8 cellular contexts compared by ENCODE assay signal in genomic region chr17:1764274-1764673, GRCh38. TPM values are rescaled to one million over a fixed set of nuclear protein-coding genes. Genes with fewer than 3 reads are reported as not detected.
DNase-seq lines count a peak whose midpoint lies in the region; ATAC-seq, FAIRE-seq and TF ChIP-seq lines count a peak whose summit lies in the region.

No MANE protein-coding gene starts in this region.

- H3K27me3 Mint-ChIP-seq in T-helper 2 cell treated with Interferon-gamma antibody and Interleukin-4, amounts not matched to agents 5 μg/mL and 100 μg/mL, for 36 hours (ENCODE audit: low read depth), result no peaks in the 10 kb centered on the region

- peaks cover 3% of the 10 kb centered on the region for H3K9me3 Mint-ChIP-seq in T-helper 2 cell treated with Interferon-gamma antibody and Interleukin-4, amounts not matched to agents 5 μg/mL and 100 μg/mL, for 36 hours

- H3K27me3 ChIP-seq in body of pancreas, result no peaks in the 10 kb centered on the region

- H3K4me3 ChIP-seq in body of pancreas (no peak overlapping the region), lower leg skin (ENCODE audit: low read depth, poor library complexity, severe bottlenecking) (no peak overlapping the region)

- peak overlapping the region in 2 of 4 donors; percentile 69 to 72 for H3K27ac ChIP-seq in body of pancreas

- no peaks in the 10 kb centered on the region for H3K36me3 ChIP-seq in body of pancreas (replicated peaks in 1 of 2; ENCODE audit: insufficient read depth in 1 of 2, low read depth in 2 of 2)

- DNase-seq in GM12892 (ENCODE audit: insufficient read length), result no peak
- DNase-seq in T-helper 2 cell treated with Interferon-gamma antibody and Interleukin-4, amounts not matched to agents 5 μg/mL and 100 μg/mL, for 36 hours (ENCODE audit: low spot score), result peak; percentile 43
- DNase-seq in body of pancreas, result peak in 3 of 4 donors; percentile 39 to 74 (median 45)
- peak; percentile 91 to 96 for DNase-seq in lower leg skin (ENCODE audit: low spot score in 2 of 2)
- DNase-seq in stimulated activated CD8-positive, alpha-beta memory T cell treated with anti-CD3 and anti-CD28 coated beads, Interleukin-2, amount 100 ng/mL, for 1 hour (ENCODE audit: low read depth in 2 of 2), result peak; percentile 14 to 23
- DNase-seq in NCI-H1694 treated with DMSO at 0.1 percent for 48 hours (lab: John Stamatoyannopoulos, UW), result no peak
- no peak for DNase-seq in NCI-H1417 treated with DMSO at 0.1 percent for 48 hours (lab: John Stamatoyannopoulos, UW)

- peaks cover 3% of the 10 kb centered on the region for H3K36me3 Mint-ChIP-seq in T-helper 2 cell treated with Interferon-gamma antibody and Interleukin-4, amounts not matched to agents 5 μg/mL and 100 μg/mL, for 36 hours (ENCODE audit: low read depth)

- H3K4me1 ChIP-seq in body of pancreas, result peaks cover 22% of the 10 kb centered on the region

- intact Hi-C loops in body of pancreas (cut with DNase I), result no loop called here
- intact Hi-C loops in lower leg skin (cut with DNase I; ENCODE audit: low total_unique reads), result no loop called here

- H3K4me3 Mint-ChIP-seq in T-helper 2 cell treated with Interferon-gamma antibody and Interleukin-4, amounts not matched to agents 5 μg/mL and 100 μg/mL, for 36 hours, result peak overlapping the region; percentile 74

- no peaks in the 10 kb centered on the region for H3K9me3 ChIP-seq in body of pancreas

- H3K4me1 Mint-ChIP-seq in T-helper 2 cell treated with Interferon-gamma antibody and Interleukin-4, amounts not matched to agents 5 μg/mL and 100 μg/mL, for 36 hours (ENCODE audit: low read depth), result peaks cover 18% of the 10 kb centered on the region

- TF ChIP-seq CTCF in body of pancreas (IDR thresholded peaks at IDR 0.05), result no peak
- TF ChIP-seq CTCF in lower leg skin (IDR thresholded peaks at IDR 0.05), result no peak

- peak overlapping the region; percentile 90 for H3K27ac Mint-ChIP-seq in T-helper 2 cell treated with Interferon-gamma antibody and Interleukin-4, amounts not matched to agents 5 μg/mL and 100 μg/mL, for 36 hours

- no peak for TF ChIP-seq POLR2A in GM12892 (IDR thresholded peaks at IDR 0.05; ENCODE audit: low read depth, low read length)
- TF ChIP-seq POLR2A in body of pancreas (IDR thresholded peaks at IDR 0.05), result peak in 2 of 3 donors; percentile 21 to 30
- no peak for TF ChIP-seq POLR2A in lower leg skin (IDR thresholded peaks at IDR 0.05)

- 21 to 61% methylated on average over 11 of the region's 11 CpGs for WGBS in body of pancreas, 2 donors
- WGBS in lower leg skin, 2 donors, result 1 to 7% methylated on average over 11 of the region's 11 CpGs

- peak; percentile 74 for FAIRE-seq in GM12892 (lab: Jason Lieb, UNC)

- ATAC-seq in body of pancreas (peak; percentile 29), HG03095 (IDR thresholded peaks at IDR 0.05; ENCODE audit: unreplicated experiment) (no peak)

RNA-seq across cellular contexts. Expression of gene SERPINF1, which starts 2.4 kb away (rescaled TPM):
- polyA plus RNA-seq in GM12892 (2012; ENCODE audit: missing spikeins), result 4.1 TPM
- total RNA-seq in body of pancreas (100 to 1,000 TPM; 146 to 194 TPM), lower leg skin (100 to 1,000 TPM; 102 to 391 (median 114) TPM)

RNA-seq across cellular contexts. Expression of gene SERPINF2, which starts 21.6 kb away (rescaled TPM):
- not detected for polyA plus RNA-seq in GM12892 (2012; ENCODE audit: missing spikeins)
- total RNA-seq in body of pancreas (1 to 10 TPM; 5.9 to 8.8 TPM), lower leg skin (1 to 10 TPM; 1.2 to 9.0 (median 5.9) TPM)

RNA-seq across cellular contexts. Expression of gene WDR81, which starts 39.8 kb away (rescaled TPM):
- polyA plus RNA-seq in GM12892 (2012; ENCODE audit: missing spikeins), result 3.1 TPM
- total RNA-seq in body of pancreas (10 to 100 TPM; 15.6 to 31.6 TPM), lower leg skin (10 to 100 TPM; 42.9 to 64.4 (median 49.2) TPM)

RNA-seq across cellular contexts. Expression of gene TLCD2, which starts 54.1 kb away (rescaled TPM):
- polyA plus RNA-seq in GM12892 (2012; ENCODE audit: missing spikeins), result 0.08 TPM
- total RNA-seq in body of pancreas (1 to 10 TPM; 1.6 to 2.6 TPM), lower leg skin (1 to 10 TPM in 3 of 4 donors, under 1 TPM in 1; 0.99 to 4.5 (median 2.8) TPM)

Comparison
In these comparisons a context has a peak if more than half of its experiments do, and no peak if none do; other contexts are left out.
1. DNase-seq: peak in T-helper 2 cell treated with Interferon-gamma antibody and Interleukin-4, amounts not matched to agents 5 μg/mL and 100 μg/mL, for 36 hours (single experiment), body of pancreas (3 of 4), lower leg skin (2 of 2) and stimulated activated CD8-positive, alpha-beta memory T cell treated with anti-CD3 and anti-CD28 coated beads, Interleukin-2, amount 100 ng/mL, for 1 hour (2 of 2); none in GM12892 (single experiment), NCI-H1694 treated with DMSO at 0.1 percent for 48 hours (single experiment) and NCI-H1417 treated with DMSO at 0.1 percent for 48 hours (single experiment).
2. POLR2A ChIP-seq: peak in body of pancreas (2 of 3); none in GM12892 (single experiment) and lower leg skin (0 of 2).